Comparison of ENCODE assay signal across 1 cellular context in genomic region chr2:109355192-109355843, GRCh38.
A peak's percentile ranks its signal among the peaks of the same experiment; 100 is the strongest.
TF ChIP-seq lines count a peak whose summit lies in the region.

No MANE protein-coding gene starts in this region.

TF ChIP-seq in GM12878, 131 proteins besides CTCF, POLR2A, EP300 and RAD21:
- TF ChIP-seq ZBTB40 (IDR thresholded peaks at IDR 0.05; ENCODE audit: borderline replicate concordance) (peak; percentile 75), IRF4 (IDR thresholded peaks at IDR 0.05; ENCODE audit: low read depth, low read length) (no peak)
